Comparison of ENCODE assay signal across 17 cellular contexts in the genomic region with DNA sequence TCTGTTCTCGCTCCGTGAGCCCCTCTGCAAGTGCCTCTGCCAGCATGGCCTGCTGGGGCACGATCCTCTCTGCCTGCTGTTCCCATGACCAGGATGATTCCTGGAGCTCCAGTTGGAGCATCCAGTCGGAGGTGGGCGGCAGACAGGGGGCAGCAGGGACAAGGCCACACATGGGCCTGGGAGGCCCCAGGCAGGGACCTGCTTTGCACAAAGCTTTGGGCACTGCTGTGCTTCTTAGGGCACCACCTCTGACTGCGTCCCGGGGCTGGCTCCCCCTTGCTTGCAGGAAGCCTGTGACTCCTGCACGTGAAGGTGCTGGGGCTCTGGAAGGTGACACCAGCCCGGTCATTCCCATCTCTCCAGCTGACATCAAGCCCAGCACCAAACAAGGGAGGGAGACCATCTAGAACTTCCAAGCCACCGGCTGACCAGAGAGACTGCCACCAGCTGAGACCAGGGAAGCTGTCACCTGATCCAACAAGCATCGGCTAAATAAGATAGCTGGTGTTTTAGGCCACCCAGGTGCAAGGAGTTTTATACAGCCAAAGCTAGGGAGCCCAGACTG.
A peak's percentile ranks its signal among the peaks of the same experiment; 100 is the strongest.
DNase-seq lines count a peak whose midpoint lies in the region; ATAC-seq and TF ChIP-seq lines count a peak whose summit lies in the region.
"Had no signal": no experiment of that assay in that cellular context is flagged by ENCODE, and none has a peak within 500 bp of the region (broad histone marks: within the 10 kb centered on the region; RNA-seq: fewer than 3 reads in every experiment).

No MANE protein-coding gene starts in this region.

- ATAC-seq in upper lobe of left lung (ENCODE audit: low FRiP score in 2 of 2) (peak; percentile 16 to 41), natural killer cell (no peak)
- ATAC-seq: A549; CD8-positive, alpha-beta T cell had no signal

- H3K36me3 Mint-ChIP-seq in natural killer cell = peaks cover 6% of the 10 kb centered on the region
- H3K36me3 Mint-ChIP-seq: CD8-positive, alpha-beta T cell had no signal

- no peak for TF ChIP-seq POLR2A in upper lobe of left lung (IDR thresholded peaks at IDR 0.05)

- H3K27ac ChIP-seq in WERI-Rb-1 = no peak overlapping the region
- no peak overlapping the region for H3K27ac ChIP-seq in upper lobe of left lung
- H3K27ac ChIP-seq: 22Rv1; A549; BLaER1 treated with 17β-estradiol and CSF1 and Interleukin-3, amounts not matched to agents 10 nM and 100 nM; C4-2B had no signal

- H3K27me3 Mint-ChIP-seq in natural killer cell (ENCODE audit: low read depth in 2 of 2) = no peaks in the 10 kb centered on the region
- H3K27me3 Mint-ChIP-seq: B cell; CD4-positive, alpha-beta T cell had no signal

- H3K27ac Mint-ChIP-seq in natural killer cell = no peak overlapping the region
- H3K27ac Mint-ChIP-seq: B cell; CD4-positive, alpha-beta T cell; CD8-positive, alpha-beta T cell had no signal

- H3K9me3 ChIP-seq in WERI-Rb-1 (ENCODE audit: severe bottlenecking) (no peaks in the 10 kb centered on the region), upper lobe of left lung (peaks cover 0 to 19% (median 0%) of the 10 kb centered on the region in 4 donors)
- H3K9me3 ChIP-seq: A549; BLaER1 treated with 17β-estradiol and CSF1 and Interleukin-3, amounts not matched to agents 10 nM and 100 nM; Caco-2 had no signal

- H3K4me3 ChIP-seq in WERI-Rb-1 (ENCODE audit: low read depth, low read length) (no peak overlapping the region), upper lobe of left lung (no peak overlapping the region)
- H3K4me3 ChIP-seq: A549; BLaER1 treated with 17β-estradiol and CSF1 and Interleukin-3, amounts not matched to agents 10 nM and 100 nM had no signal

- WGBS in upper lobe of left lung, 2 donors = 87 to 89% methylated on average over 3 to 11 of the region's 11 CpGs

- DNase-seq in WERI-Rb-1 (peak; percentile 20), mesenteric fat pad (ENCODE audit: low spot score) (peak; percentile 71), upper lobe of left lung (peak in 1 of 2 donors; percentile 49), natural killer cell (no peak), NCI-H526 (lab: John Stamatoyannopoulos, UW) (no peak)
- DNase-seq: AML-193; Caco-2; Calu3; CD4-positive, alpha-beta T cell; CD8-positive, alpha-beta T cell; DMS79 treated with DMSO at 0.1 percent for 48 hours; GF-D8 had no signal

- H3K4me1 Mint-ChIP-seq in natural killer cell = peaks cover 0 to 5% of the 10 kb centered on the region in 2 donors
- H3K4me1 Mint-ChIP-seq: B cell had no signal

- peaks cover 4% of the 10 kb centered on the region for H3K27me3 ChIP-seq in WERI-Rb-1 (ENCODE audit: insufficient read depth, low read depth, severe bottlenecking)
- no peaks in the 10 kb centered on the region for H3K27me3 ChIP-seq in upper lobe of left lung
- H3K27me3 ChIP-seq: BLaER1 treated with 17β-estradiol and CSF1 and Interleukin-3, amounts not matched to agents 10 nM and 100 nM had no signal

- intact Hi-C loops in natural killer cell (cut with micrococcal nuclease) = no loop called here

- H3K4me1 ChIP-seq in upper lobe of left lung = no peaks in the 10 kb centered on the region
- H3K4me1 ChIP-seq: A549, Caco-2 had no signal

- H3K9me3 Mint-ChIP-seq in natural killer cell = peaks cover 16 to 20% of the 10 kb centered on the region in 2 donors

- TF ChIP-seq EP300 in upper lobe of left lung (IDR thresholded peaks at IDR 0.05) = no peak

- TF ChIP-seq CTCF in WERI-Rb-1 (IDR thresholded peaks at IDR 0.05; ENCODE audit: low read depth, low read length) (peak; percentile 33; the same call in 1 of the 2 replicates), upper lobe of left lung (IDR thresholded peaks at IDR 0.05) (no peak), natural killer cell (IDR thresholded peaks at IDR 0.05) (no peak)

- H3K36me3 ChIP-seq in WERI-Rb-1 (no peaks in the 10 kb centered on the region), upper lobe of left lung (no peaks in the 10 kb centered on the region)
- H3K36me3 ChIP-seq: BLaER1 treated with 17β-estradiol and CSF1 and Interleukin-3, amounts not matched to agents 10 nM and 100 nM had no signal

- no peak overlapping the region for H3K4me3 Mint-ChIP-seq in natural killer cell
- H3K4me3 Mint-ChIP-seq: B cell; CD4-positive, alpha-beta T cell; CD8-positive, alpha-beta T cell had no signal

Comparison
In these comparisons a context has a peak if more than half of its experiments do, and no peak if none do; other contexts are left out.
1. DNase-seq: peak in WERI-Rb-1 (single experiment) and mesenteric fat pad (single experiment); none in natural killer cell (single experiment) and NCI-H526 (0 of 2).
2. ATAC-seq: peak in upper lobe of left lung (2 of 2); none in natural killer cell (0 of 3).